ENCODE assay signal across 21 cellular contexts in genomic region chr14:65428691-65429090, GRCh38.
"Had no signal": no experiment of that assay in that cellular context is flagged by ENCODE, and none has a peak within 500 bp of the region (broad histone marks: within the 10 kb centered on the region; RNA-seq: fewer than 3 reads in every experiment).

No MANE protein-coding gene starts in this region.

- H3K4me1 ChIP-seq: pancreas, suprapubic skin had no signal

- FAIRE-seq: islet of Langerhans, pancreas had no signal

- H3K27me3 ChIP-seq: heart left ventricle, pancreas, suprapubic skin, transverse colon, vagina had no signal

- H3K27me3 Mint-ChIP-seq: activated CD4-positive, alpha-beta T cell treated with anti-CD3 and anti-CD28 coated beads, Interleukin-2, amount 10 ng/mL, durations not matched to agents 7 days and 5 days; activated CD8-positive, alpha-beta memory T cell treated with anti-CD3 and anti-CD28 coated beads, Interleukin-2, amount 10 ng/mL, durations not matched to agents 7 days and 5 days; activated CD8-positive, alpha-beta T cell treated with anti-CD3 and anti-CD28 coated beads for 36 hours; brain; stimulated activated naive CD8-positive, alpha-beta T cell treated with anti-CD3 and anti-CD28 coated beads, Interleukin-15, amount 100 ng/mL, for 72 hours had no signal

- H3K27ac ChIP-seq: epithelial cell of prostate, heart left ventricle, pancreas, suprapubic skin, transverse colon, vagina had no signal

- ATAC-seq: activated CD8-positive, alpha-beta memory T cell treated with anti-CD3 and anti-CD28 coated beads, Interleukin-2, amount 10 ng/mL, durations not matched to agents 7 days and 5 days; activated CD8-positive, alpha-beta T cell treated with anti-CD3 and anti-CD28 coated beads for 36 hours; activated naive CD4-positive, alpha-beta T cell treated with anti-CD3 and anti-CD28 coated beads, Interleukin-2, amount 50 U/mL, for 72 hours; heart left ventricle; left ventricle myocardium superior; pancreas; right cardiac atrium; stimulated activated naive CD8-positive, alpha-beta T cell treated with anti-CD3 and anti-CD28 coated beads, Interleukin-15, amount 100 ng/mL, for 72 hours had no signal

- H3K9me3 Mint-ChIP-seq: activated CD8-positive, alpha-beta T cell treated with anti-CD3 and anti-CD28 coated beads for 36 hours; activated naive CD4-positive, alpha-beta T cell treated with anti-CD3 and anti-CD28 coated beads, Interleukin-2, amount 50 U/mL, for 72 hours; nephron progenitor cell; stimulated activated naive CD8-positive, alpha-beta T cell treated with anti-CD3 and anti-CD28 coated beads, Interleukin-15, amount 100 ng/mL, for 72 hours had no signal

- DNase-seq: activated CD4-positive, alpha-beta T cell treated with anti-CD3 and anti-CD28 coated beads, Interleukin-2, amount 10 ng/mL, durations not matched to agents 7 days and 5 days; activated CD8-positive, alpha-beta memory T cell treated with anti-CD3 and anti-CD28 coated beads, Interleukin-2, amount 10 ng/mL, durations not matched to agents 7 days and 5 days; activated CD8-positive, alpha-beta T cell treated with anti-CD3 and anti-CD28 coated beads for 36 hours; activated gamma-delta T cell treated with Interleukin-2 at 50 U/mL for 16 hours; activated T-cell treated with anti-CD3 and anti-CD28 coated beads for 4 hours; aorta; heart left ventricle; left ventricle myocardium superior; mammary epithelial cell; nephron progenitor cell; pancreas; right cardiac atrium; stimulated activated CD4-positive, alpha-beta T cell treated with anti-CD3 and anti-CD28 coated beads, Interleukin-4, amount 100 ng/mL, for 24 hours; stimulated activated naive CD8-positive, alpha-beta T cell treated with anti-CD3 and anti-CD28 coated beads, Interleukin-15, amount 100 ng/mL, for 72 hours; transverse colon had no signal

- H3K4me3 ChIP-seq: heart left ventricle, pancreas, suprapubic skin, transverse colon, vagina had no signal

- H3K27ac Mint-ChIP-seq: activated CD4-positive, alpha-beta T cell treated with anti-CD3 and anti-CD28 coated beads, Interleukin-2, amount 10 ng/mL, durations not matched to agents 7 days and 5 days; activated CD8-positive, alpha-beta memory T cell treated with anti-CD3 and anti-CD28 coated beads, Interleukin-2, amount 10 ng/mL, durations not matched to agents 7 days and 5 days; activated CD8-positive, alpha-beta T cell treated with anti-CD3 and anti-CD28 coated beads for 36 hours; brain; nephron progenitor cell; stimulated activated naive CD8-positive, alpha-beta T cell treated with anti-CD3 and anti-CD28 coated beads, Interleukin-15, amount 100 ng/mL, for 72 hours had no signal

- H3K36me3 ChIP-seq: heart left ventricle, pancreas, suprapubic skin, transverse colon, vagina had no signal

- H3K9me3 ChIP-seq: heart left ventricle, pancreas, suprapubic skin, transverse colon, vagina had no signal

- H3K4me3 Mint-ChIP-seq: activated CD4-positive, alpha-beta T cell treated with anti-CD3 and anti-CD28 coated beads, Interleukin-2, amount 10 ng/mL, durations not matched to agents 7 days and 5 days; activated CD8-positive, alpha-beta memory T cell treated with anti-CD3 and anti-CD28 coated beads, Interleukin-2, amount 10 ng/mL, durations not matched to agents 7 days and 5 days; activated CD8-positive, alpha-beta T cell treated with anti-CD3 and anti-CD28 coated beads for 36 hours; brain; nephron progenitor cell; stimulated activated naive CD8-positive, alpha-beta T cell treated with anti-CD3 and anti-CD28 coated beads, Interleukin-15, amount 100 ng/mL, for 72 hours had no signal
